14 cellular contexts compared by ENCODE assay signal in genomic region chr7:139119486-139119849, GRCh38. TPM values are rescaled to one million over a fixed set of nuclear protein-coding genes. Genes with fewer than 3 reads are reported as not detected.
DNase-seq lines count a peak whose midpoint lies in the region; ATAC-seq and TF ChIP-seq lines count a peak whose summit lies in the region.
"Had no signal": no experiment of that assay in that cellular context is flagged by ENCODE, and none has a peak within 500 bp of the region (broad histone marks: within the 10 kb centered on the region; RNA-seq: fewer than 3 reads in every experiment).

No MANE protein-coding gene starts in this region.

- H2AFZ ChIP-seq in Loucy (ENCODE audit: low read length), result peak overlapping the region; percentile 8; the same call in 1 of the 2 replicates

- no peaks in the 10 kb centered on the region for H3K27me3 Mint-ChIP-seq in activated CD4-positive, alpha-beta T cell treated with anti-CD3 and anti-CD28 coated beads, Interleukin-2, amount 10 ng/mL, durations not matched to agents 24 days and 14 days
- H3K27me3 Mint-ChIP-seq in activated naive CD8-positive, alpha-beta T cell treated with anti-CD3 and anti-CD28 coated beads, Interleukin-2, amount 10 ng/mL, durations not matched to agents 7 days and 5 days, result no peaks in the 10 kb centered on the region

- peak overlapping the region; percentile 92 for H3K27ac ChIP-seq in neutrophil
- H3K27ac ChIP-seq: BLaER1, esophagus muscularis mucosa, tibial artery had no signal

- no peaks in the 10 kb centered on the region for H3K9me2 ChIP-seq in Loucy (replicated peaks; ENCODE audit: low read depth, low read length)

- no peaks in the 10 kb centered on the region for H3K79me2 ChIP-seq in Loucy (ENCODE audit: insufficient read depth, low read length)

- peak; percentile 54 for DNase-seq in activated CD4-positive, alpha-beta T cell treated with anti-CD3 and anti-CD28 coated beads, Interleukin-2, amount 10 ng/mL, durations not matched to agents 24 days and 14 days
- DNase-seq in activated CD4-positive, alpha-beta T cell treated with anti-CD3 and anti-CD28 coated beads, Interleukin-2, amount 50 U/mL, for 4 hours, result no peak
- no peak for DNase-seq in activated naive CD8-positive, alpha-beta T cell treated with anti-CD3 and anti-CD28 coated beads, Interleukin-2, amount 10 ng/mL, durations not matched to agents 7 days and 5 days
- DNase-seq in putamen (ENCODE audit: low spot score) (no peak), RPMI8226 (no peak), NCI-H2171 (lab: John Stamatoyannopoulos, UW) (no peak)
- DNase-seq: NCI-H1436, tibial artery had no signal

- peaks cover 33% of the 10 kb centered on the region for H3K4me1 Mint-ChIP-seq in activated CD4-positive, alpha-beta T cell treated with anti-CD3 and anti-CD28 coated beads, Interleukin-2, amount 10 ng/mL, durations not matched to agents 24 days and 14 days
- peaks cover 21% of the 10 kb centered on the region for H3K4me1 Mint-ChIP-seq in activated naive CD8-positive, alpha-beta T cell treated with anti-CD3 and anti-CD28 coated beads, Interleukin-2, amount 10 ng/mL, durations not matched to agents 7 days and 5 days

- H3K36me3 Mint-ChIP-seq in activated CD4-positive, alpha-beta T cell treated with anti-CD3 and anti-CD28 coated beads, Interleukin-2, amount 10 ng/mL, durations not matched to agents 24 days and 14 days (ENCODE audit: low read depth), result no peaks in the 10 kb centered on the region
- H3K36me3 Mint-ChIP-seq in activated naive CD8-positive, alpha-beta T cell treated with anti-CD3 and anti-CD28 coated beads, Interleukin-2, amount 10 ng/mL, durations not matched to agents 7 days and 5 days, result no peaks in the 10 kb centered on the region
- H3K36me3 Mint-ChIP-seq: WTC11 had no signal

- H3K9me3 ChIP-seq in Loucy (ENCODE audit: insufficient read depth, low read depth, low read length), result no peaks in the 10 kb centered on the region
- no peaks in the 10 kb centered on the region for H3K9me3 ChIP-seq in neutrophil
- H3K9me3 ChIP-seq: BLaER1, esophagus muscularis mucosa, tibial artery had no signal

- no peak for TF ChIP-seq CTCF in Loucy (conservative IDR thresholded peaks at IDR 0.05; ENCODE audit: low read length)
- TF ChIP-seq CTCF in neutrophil (IDR thresholded peaks at IDR 0.05), result no peak

- ATAC-seq in activated naive CD8-positive, alpha-beta T cell treated with anti-CD3 and anti-CD28 coated beads, Interleukin-2, amount 10 ng/mL, durations not matched to agents 7 days and 5 days (ENCODE audit: low read depth), result no peak

- H3K4me1 ChIP-seq in Loucy (ENCODE audit: insufficient read depth, low read length, poor library complexity, severe bottlenecking), result no peaks in the 10 kb centered on the region
- H3K4me1 ChIP-seq in neutrophil (ENCODE audit: control insufficient read depth in 1 of 2, insufficient read depth in 1 of 2, low read depth in 1 of 2, low read length in 1 of 2), result peaks cover 30 to 38% of the 10 kb centered on the region in 2 experiments
- H3K4me1 ChIP-seq: BLaER1, esophagus muscularis mucosa, tibial artery had no signal

- no peaks in the 10 kb centered on the region for H3K9me3 Mint-ChIP-seq in activated CD4-positive, alpha-beta T cell treated with anti-CD3 and anti-CD28 coated beads, Interleukin-2, amount 10 ng/mL, durations not matched to agents 24 days and 14 days
- no peaks in the 10 kb centered on the region for H3K9me3 Mint-ChIP-seq in activated naive CD8-positive, alpha-beta T cell treated with anti-CD3 and anti-CD28 coated beads, Interleukin-2, amount 10 ng/mL, durations not matched to agents 7 days and 5 days
- H3K9me3 Mint-ChIP-seq: WTC11 had no signal

- H3K36me3 ChIP-seq in Loucy (ENCODE audit: insufficient read depth, low read length), result no peaks in the 10 kb centered on the region
- no peaks in the 10 kb centered on the region for H3K36me3 ChIP-seq in neutrophil
- H3K36me3 ChIP-seq: BLaER1, esophagus muscularis mucosa, tibial artery had no signal

- H3K4me3 ChIP-seq in Loucy (ENCODE audit: low read length, poor library complexity, severe bottlenecking) (no peak overlapping the region), neutrophil (ENCODE audit: low read depth in 1 of 2, low read length in 1 of 2) (peak overlapping the region; percentile 44 to 54)
- H3K4me3 ChIP-seq: BLaER1, esophagus muscularis mucosa, tibial artery had no signal

- no peak overlapping the region for H3K4me2 ChIP-seq in Loucy (ENCODE audit: low read depth, low read length, poor library complexity, severe bottlenecking)
- H3K4me2 ChIP-seq: BLaER1 had no signal

- no peak overlapping the region for H3K27ac Mint-ChIP-seq in activated CD4-positive, alpha-beta T cell treated with anti-CD3 and anti-CD28 coated beads, Interleukin-2, amount 10 ng/mL, durations not matched to agents 24 days and 14 days
- H3K27ac Mint-ChIP-seq in activated naive CD8-positive, alpha-beta T cell treated with anti-CD3 and anti-CD28 coated beads, Interleukin-2, amount 10 ng/mL, durations not matched to agents 7 days and 5 days, result peak overlapping the region; percentile 89
- H3K27ac Mint-ChIP-seq: progenitor cell of endocrine pancreas, WTC11 had no signal

- intact Hi-C loops in activated CD4-positive, alpha-beta T cell treated with anti-CD3 and anti-CD28 coated beads, Interleukin-2, amount 10 ng/mL, durations not matched to agents 24 days and 14 days (cut with micrococcal nuclease), result no loop called here

- no peak overlapping the region for H3K4me3 Mint-ChIP-seq in activated CD4-positive, alpha-beta T cell treated with anti-CD3 and anti-CD28 coated beads, Interleukin-2, amount 10 ng/mL, durations not matched to agents 24 days and 14 days
- peak overlapping the region; percentile 78 for H3K4me3 Mint-ChIP-seq in activated naive CD8-positive, alpha-beta T cell treated with anti-CD3 and anti-CD28 coated beads, Interleukin-2, amount 10 ng/mL, durations not matched to agents 7 days and 5 days
- H3K4me3 Mint-ChIP-seq: WTC11 had no signal

- no peaks in the 10 kb centered on the region for H3F3A ChIP-seq in Loucy (ENCODE audit: low read depth)

- H3K9ac ChIP-seq in Loucy (ENCODE audit: low read depth, low read length, poor library complexity, severe bottlenecking), result no peak overlapping the region
- H3K9ac ChIP-seq: BLaER1 had no signal

- POLR2A ChIA-PET in activated naive CD8-positive, alpha-beta T cell treated with anti-CD3 and anti-CD28 coated beads, Interleukin-2, amount 10 ng/mL, durations not matched to agents 7 days and 5 days (lab: Charles Lee), result interaction anchor here (0.5 to 1.8 kb wide), 9 partner anchors 9 to 1148 kb away, joined by 3 to 18 read pairs (median 4); a partner anchor contains a TSS

- H3K27me3 ChIP-seq in Loucy (ENCODE audit: insufficient read depth, low read length, poor library complexity, severe bottlenecking) (no peaks in the 10 kb centered on the region), neutrophil (no peaks in the 10 kb centered on the region)
- H3K27me3 ChIP-seq: BLaER1 had no signal

- no peaks in the 10 kb centered on the region for H4K20me1 ChIP-seq in Loucy (ENCODE audit: insufficient read depth, low read length, poor library complexity, severe bottlenecking)
- H4K20me1 ChIP-seq: BLaER1 had no signal

RNA-seq across cellular contexts. Expression of gene ZC3HAV1, which starts 9.9 kb away (rescaled TPM):
- total RNA-seq in activated CD4-positive, alpha-beta T cell treated with anti-CD3 and anti-CD28 coated beads, Interleukin-2, amount 10 ng/mL, durations not matched to agents 24 days and 14 days, result 86.1 and 90.5 TPM in 2 replicates
- 100 to 1,000 TPM; 136 TPM for total RNA-seq in activated naive CD8-positive, alpha-beta T cell treated with anti-CD3 and anti-CD28 coated beads, Interleukin-2, amount 10 ng/mL, durations not matched to agents 7 days and 5 days
